10 cellular contexts compared by ENCODE assay signal in genomic region chr15:70036585-70037343, GRCh38.
DNase-seq lines count a peak whose midpoint lies in the region; ATAC-seq and TF ChIP-seq lines count a peak whose summit lies in the region.
"Had no signal": no experiment of that assay in that cellular context is flagged by ENCODE, and none has a peak within 500 bp of the region (broad histone marks: within the 10 kb centered on the region; RNA-seq: fewer than 3 reads in every experiment).

No MANE protein-coding gene starts in this region.

- H3K36me3 ChIP-seq in A673 (ENCODE audit: insufficient read depth, low read length, poor library complexity, severe bottlenecking) (no peaks in the 10 kb centered on the region), left ventricle myocardium inferior (no peaks in the 10 kb centered on the region)

- TF ChIP-seq CTCF in activated B cell treated with CpG ODN at 0.5 μM for 24 hours (IDR thresholded peaks at IDR 0.05) (no peak), A673 (conservative IDR thresholded peaks at IDR 0.05; ENCODE audit: low read depth, low read length) (no peak), left ventricle myocardium inferior (IDR thresholded peaks at IDR 0.05; ENCODE audit: borderline replicate concordance) (no peak), type B pancreatic cell (conservative IDR thresholded peaks at IDR 0.05) (no peak)

- H3K9me3 Mint-ChIP-seq in activated B cell treated with CpG ODN at 0.5 μM for 24 hours (no peaks in the 10 kb centered on the region), type B pancreatic cell (no peaks in the 10 kb centered on the region)
- H3K9me3 Mint-ChIP-seq: activated naive CD4-positive, alpha-beta T cell treated with anti-CD3 and anti-CD28 coated beads, Interleukin-2, amount 50 U/mL, for 24 hours had no signal

- H3K4me1 ChIP-seq in A673 (ENCODE audit: insufficient read depth, low read length, poor library complexity, severe bottlenecking), result peaks cover 17% of the 10 kb centered on the region
- peaks cover 8% of the 10 kb centered on the region for H3K4me1 ChIP-seq in left ventricle myocardium inferior

- H3K4me3 Mint-ChIP-seq in activated B cell treated with CpG ODN at 0.5 μM for 24 hours (peak overlapping the region; percentile 76), type B pancreatic cell (no peak overlapping the region)
- H3K4me3 Mint-ChIP-seq: activated naive CD4-positive, alpha-beta T cell treated with anti-CD3 and anti-CD28 coated beads, Interleukin-2, amount 50 U/mL, for 24 hours had no signal

- H3K9me3 ChIP-seq in A673 (ENCODE audit: low read depth, low read length, poor library complexity, severe bottlenecking) (no peaks in the 10 kb centered on the region), left ventricle myocardium inferior (replicated peaks) (no peaks in the 10 kb centered on the region)

- H3K27me3 Mint-ChIP-seq in activated B cell treated with CpG ODN at 0.5 μM for 24 hours, result no peaks in the 10 kb centered on the region
- peaks cover 42% of the 10 kb centered on the region for H3K27me3 Mint-ChIP-seq in type B pancreatic cell
- H3K27me3 Mint-ChIP-seq: activated naive CD4-positive, alpha-beta T cell treated with anti-CD3 and anti-CD28 coated beads, Interleukin-2, amount 50 U/mL, for 24 hours had no signal

- CTCF ChIA-PET in activated B cell treated with CpG ODN at 0.5 μM for 24 hours (lab: Charles Lee) (interaction anchor here (3.1 kb wide), 1 partner anchor 56 kb away, joined by 9 read pairs; no protein-coding TSS in a partner anchor), A673 (lab: Charles Lee) (no interaction called here)

- DNase-seq in activated B cell treated with CpG ODN at 0.5 μM for 24 hours (no peak), A673 (ENCODE audit: low spot score) (no peak), Ammon's horn (ENCODE audit: low spot score) (no peak), left ventricle myocardium inferior (no peak), type B pancreatic cell (ENCODE audit: extremely low spot score, unreplicated experiment) (no peak)

- H3K27ac Mint-ChIP-seq in activated B cell treated with CpG ODN at 0.5 μM for 24 hours (peak overlapping the region; percentile 91), type B pancreatic cell (no peak overlapping the region)
- H3K27ac Mint-ChIP-seq: activated naive CD4-positive, alpha-beta T cell treated with anti-CD3 and anti-CD28 coated beads, Interleukin-2, amount 50 U/mL, for 24 hours had no signal

- BruUV-seq in A673 (replicated peaks; lab: Mats Ljungman, UMichigan), result no TSS peak

- H3K4me1 Mint-ChIP-seq in activated B cell treated with CpG ODN at 0.5 μM for 24 hours (peaks cover 67% of the 10 kb centered on the region), type B pancreatic cell (ENCODE audit: unreplicated experiment) (peaks cover 12% of the 10 kb centered on the region)
- H3K4me1 Mint-ChIP-seq: activated naive CD4-positive, alpha-beta T cell treated with anti-CD3 and anti-CD28 coated beads, Interleukin-2, amount 50 U/mL, for 24 hours had no signal

- peak; percentile 77 for ATAC-seq in GM18498 (IDR thresholded peaks at IDR 0.05; ENCODE audit: unreplicated experiment)
- peak; percentile 85 for ATAC-seq in GM21447 (IDR thresholded peaks at IDR 0.05; ENCODE audit: unreplicated experiment)
- ATAC-seq in HG03575 (IDR thresholded peaks at IDR 0.05; ENCODE audit: extremely low read depth, insufficient number of reproducible peaks, low FRiP score, unreplicated experiment), result peak; percentile 56
- peak; percentile 55 for ATAC-seq in activated B cell treated with CpG ODN at 0.5 μM for 24 hours (ENCODE audit: low read depth)
- ATAC-seq: HCT116 had no signal

- POLR2A ChIA-PET in activated B cell treated with CpG ODN at 0.5 μM for 24 hours (lab: Charles Lee) (interaction anchor here (0.8 to 3.5 kb wide), 15 partner anchors 12 to 288 kb away, joined by 3 to 22 read pairs (median 5); partner anchors contain the start of gene TLE3), A673 (lab: Charles Lee; ENCODE audit: low non-redundant PET) (no interaction called here)

- no peak overlapping the region for H3K27ac ChIP-seq in A673 (ENCODE audit: low read depth, low read length, poor library complexity, severe bottlenecking)
- no peak overlapping the region for H3K27ac ChIP-seq in left ventricle myocardium inferior (replicated peaks)

- intact Hi-C loops in activated B cell treated with CpG ODN at 0.5 μM for 24 hours (cut with micrococcal nuclease), result loop anchor here (1.0 to 5.0 kb wide), 6 partner anchors 36 to 451 kb away; partner anchors contain the start of gene TLE3
- intact Hi-C loops in A673 (cut with micrococcal nuclease; ENCODE audit: unreplicated experiment), result no loop called here
- intact Hi-C loops in left ventricle myocardium inferior (cut with micrococcal nuclease), result no loop called here

- H3K4me3 ChIP-seq in A673 (ENCODE audit: low read depth, low read length, poor library complexity, severe bottlenecking) (no peak overlapping the region), left ventricle myocardium inferior (no peak overlapping the region)

- no peaks in the 10 kb centered on the region for H3K27me3 ChIP-seq in A673 (replicated peaks; ENCODE audit: insufficient read depth, low read depth, low read length, poor library complexity)
- H3K27me3 ChIP-seq in left ventricle myocardium inferior (ENCODE audit: low read depth), result peaks cover 79% of the 10 kb centered on the region

- H3K36me3 Mint-ChIP-seq in activated B cell treated with CpG ODN at 0.5 μM for 24 hours (ENCODE audit: low read depth), result no peaks in the 10 kb centered on the region
- H3K36me3 Mint-ChIP-seq in type B pancreatic cell, result no peaks in the 10 kb centered on the region
- H3K36me3 Mint-ChIP-seq: activated naive CD4-positive, alpha-beta T cell treated with anti-CD3 and anti-CD28 coated beads, Interleukin-2, amount 50 U/mL, for 24 hours had no signal
